ENCODE assay signal across 19 cellular contexts in the genomic region with DNA sequence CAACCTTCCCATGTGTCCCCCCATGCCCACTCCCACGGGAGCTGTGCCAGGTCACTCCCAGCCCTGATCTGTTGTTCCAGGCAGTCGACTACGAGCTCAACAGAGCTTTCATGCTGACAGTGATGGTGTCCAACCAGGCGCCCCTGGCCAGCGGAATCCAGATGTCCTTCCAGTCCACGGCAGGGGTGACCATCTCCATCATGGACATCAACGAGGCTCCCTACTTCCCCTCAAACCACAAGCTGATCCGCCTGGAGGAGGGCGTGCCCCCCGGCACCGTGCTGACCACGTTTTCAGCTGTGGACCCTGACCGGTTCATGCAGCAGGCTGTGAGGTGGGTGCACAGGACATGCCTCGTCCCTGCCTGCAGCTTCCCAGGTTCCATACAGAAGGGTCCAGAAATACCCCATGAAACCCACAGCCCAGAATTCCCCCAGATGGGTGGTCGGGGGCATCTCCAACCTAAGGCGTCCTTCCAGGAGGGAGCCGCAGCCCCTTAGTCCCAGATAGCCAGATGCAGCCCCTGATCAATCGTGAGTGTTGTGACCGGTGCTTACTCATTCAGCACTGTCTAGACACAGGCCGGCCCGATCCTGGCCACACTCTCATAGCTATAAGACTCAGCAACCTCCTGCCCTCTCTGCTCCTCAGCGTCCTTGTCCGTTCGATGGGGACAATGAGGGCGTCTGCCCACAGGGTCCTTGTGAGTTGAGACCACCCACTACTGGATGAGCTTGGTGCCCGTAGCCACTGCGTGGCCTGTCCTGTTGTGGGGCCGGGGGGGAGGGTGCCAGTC.
A peak's percentile ranks its signal among the peaks of the same experiment; 100 is the strongest.
DNase-seq lines count a peak whose midpoint lies in the region; FAIRE-seq and TF ChIP-seq lines count a peak whose summit lies in the region.
"Had no signal": no experiment of that assay in that cellular context is flagged by ENCODE, and none has a peak within 500 bp of the region (broad histone marks: within the 10 kb centered on the region; RNA-seq: fewer than 3 reads in every experiment).

No MANE protein-coding gene starts in this region.

- FAIRE-seq in HTR-8/SVneo (lab: Jason Lieb, UNC) = peak; percentile 75
- FAIRE-seq in H54 (lab: Jason Lieb, UNC) = no peak
- FAIRE-seq: GM12878 had no signal

- H3K4me3 Mint-ChIP-seq in chondrocyte (ENCODE audit: unreplicated experiment) (no peak overlapping the region), nephron progenitor cell (no peak overlapping the region)
- no peak overlapping the region for H3K4me3 Mint-ChIP-seq in activated CD4-positive, alpha-beta T cell treated with anti-CD3 and anti-CD28 coated beads, Interleukin-2, amount 10 ng/mL, durations not matched to agents 7 days and 5 days
- H3K4me3 Mint-ChIP-seq: CD8-positive, alpha-beta T cell had no signal

- CTCF ChIA-PET in activated CD4-positive, alpha-beta T cell treated with anti-CD3 and anti-CD28 coated beads, Interleukin-2, amount 10 ng/mL, durations not matched to agents 7 days and 5 days (lab: Charles Lee) = no interaction called here

- H3K36me3 Mint-ChIP-seq in chondrocyte (ENCODE audit: low read depth) (no peaks in the 10 kb centered on the region), nephron progenitor cell (ENCODE audit: low read depth) (no peaks in the 10 kb centered on the region)
- no peaks in the 10 kb centered on the region for H3K36me3 Mint-ChIP-seq in activated CD4-positive, alpha-beta T cell treated with anti-CD3 and anti-CD28 coated beads, Interleukin-2, amount 10 ng/mL, durations not matched to agents 7 days and 5 days (ENCODE audit: low read depth)
- H3K36me3 Mint-ChIP-seq: CD8-positive, alpha-beta T cell had no signal

- TF ChIP-seq CTCF in chondrocyte (IDR thresholded peaks at IDR 0.05) (no peak), nephron progenitor cell (IDR thresholded peaks at IDR 0.05) (no peak)

- DNase-seq in Daoy (ENCODE audit: low read depth) = peak; percentile 32
- no peak for DNase-seq in HTR-8/SVneo (ENCODE audit: insufficient read length, low spot score)
- DNase-seq in chondrocyte (ENCODE audit: low spot score) = peak; percentile 62
- DNase-seq in nephron progenitor cell = no peak
- DNase-seq in H54 (ENCODE audit: insufficient read length, low spot score) = no peak
- DNase-seq in activated CD4-positive, alpha-beta T cell treated with anti-CD3 and anti-CD28 coated beads, Interleukin-2, amount 10 ng/mL, durations not matched to agents 7 days and 5 days = no peak
- DNase-seq in Kasumi-1 (lab: John Stamatoyannopoulos, UW) = no peak
- no peak for DNase-seq in activated T-cell treated with anti-CD3 and anti-CD28 coated beads, Interleukin-2, amount 50 U/mL, for 48 hours
- DNase-seq: Calu3; CD8-positive, alpha-beta T cell; EL; GOT3; NCI-H1092 treated with DMSO at 0.1 percent for 48 hours; NCI-H146; NCI-H2081; NK-92 treated with Interleukin-12 subunit alpha and Interleukin-12 subunit beta, amount 100 ng/mL, for 24 hours; RPMI8226; SJCRH30 had no signal

- H3K27me3 Mint-ChIP-seq in chondrocyte (ENCODE audit: low read depth) (no peaks in the 10 kb centered on the region), nephron progenitor cell (ENCODE audit: low read depth, poor library complexity) (peaks cover 11% of the 10 kb centered on the region)
- no peaks in the 10 kb centered on the region for H3K27me3 Mint-ChIP-seq in activated CD4-positive, alpha-beta T cell treated with anti-CD3 and anti-CD28 coated beads, Interleukin-2, amount 10 ng/mL, durations not matched to agents 7 days and 5 days

- H3K27ac Mint-ChIP-seq in chondrocyte (ENCODE audit: unreplicated experiment) (no peak overlapping the region), nephron progenitor cell (peak overlapping the region; percentile 19)
- H3K27ac Mint-ChIP-seq in activated CD4-positive, alpha-beta T cell treated with anti-CD3 and anti-CD28 coated beads, Interleukin-2, amount 10 ng/mL, durations not matched to agents 7 days and 5 days = no peak overlapping the region
- H3K27ac Mint-ChIP-seq: CD8-positive, alpha-beta T cell had no signal

- TF ChIP-seq POLR2A in H54 (IDR thresholded peaks at IDR 0.05; ENCODE audit: low read depth, low read length) = no peak

- POLR2A ChIA-PET in activated CD4-positive, alpha-beta T cell treated with anti-CD3 and anti-CD28 coated beads, Interleukin-2, amount 10 ng/mL, durations not matched to agents 7 days and 5 days (lab: Charles Lee) = no interaction called here

- H3K9me3 Mint-ChIP-seq in chondrocyte (ENCODE audit: low read depth) = no peaks in the 10 kb centered on the region
- H3K9me3 Mint-ChIP-seq in nephron progenitor cell = no peaks in the 10 kb centered on the region
- H3K9me3 Mint-ChIP-seq in activated CD4-positive, alpha-beta T cell treated with anti-CD3 and anti-CD28 coated beads, Interleukin-2, amount 10 ng/mL, durations not matched to agents 7 days and 5 days = peaks cover 3% of the 10 kb centered on the region
- H3K9me3 Mint-ChIP-seq: CD8-positive, alpha-beta T cell had no signal

- H3K4me1 Mint-ChIP-seq in chondrocyte (ENCODE audit: low read depth) (peaks cover 11% of the 10 kb centered on the region), nephron progenitor cell (peaks cover 24% of the 10 kb centered on the region)
- H3K4me1 Mint-ChIP-seq in activated CD4-positive, alpha-beta T cell treated with anti-CD3 and anti-CD28 coated beads, Interleukin-2, amount 10 ng/mL, durations not matched to agents 7 days and 5 days = no peaks in the 10 kb centered on the region

Comparison
In these comparisons a context has a peak if more than half of its experiments do, and no peak if none do; other contexts are left out.
1. DNase-seq: peak in Daoy (single experiment) and chondrocyte (single experiment); none in HTR-8/SVneo (single experiment), nephron progenitor cell (single experiment), H54 (single experiment), activated CD4-positive, alpha-beta T cell treated with anti-CD3 and anti-CD28 coated beads, Interleukin-2, amount 10 ng/mL, durations not matched to agents 7 days and 5 days (single experiment), Kasumi-1 (0 of 2) and activated T-cell treated with anti-CD3 and anti-CD28 coated beads, Interleukin-2, amount 50 U/mL, for 48 hours (0 of 2).